ENCODE assay signal across 21 cellular contexts in the genomic region with DNA sequence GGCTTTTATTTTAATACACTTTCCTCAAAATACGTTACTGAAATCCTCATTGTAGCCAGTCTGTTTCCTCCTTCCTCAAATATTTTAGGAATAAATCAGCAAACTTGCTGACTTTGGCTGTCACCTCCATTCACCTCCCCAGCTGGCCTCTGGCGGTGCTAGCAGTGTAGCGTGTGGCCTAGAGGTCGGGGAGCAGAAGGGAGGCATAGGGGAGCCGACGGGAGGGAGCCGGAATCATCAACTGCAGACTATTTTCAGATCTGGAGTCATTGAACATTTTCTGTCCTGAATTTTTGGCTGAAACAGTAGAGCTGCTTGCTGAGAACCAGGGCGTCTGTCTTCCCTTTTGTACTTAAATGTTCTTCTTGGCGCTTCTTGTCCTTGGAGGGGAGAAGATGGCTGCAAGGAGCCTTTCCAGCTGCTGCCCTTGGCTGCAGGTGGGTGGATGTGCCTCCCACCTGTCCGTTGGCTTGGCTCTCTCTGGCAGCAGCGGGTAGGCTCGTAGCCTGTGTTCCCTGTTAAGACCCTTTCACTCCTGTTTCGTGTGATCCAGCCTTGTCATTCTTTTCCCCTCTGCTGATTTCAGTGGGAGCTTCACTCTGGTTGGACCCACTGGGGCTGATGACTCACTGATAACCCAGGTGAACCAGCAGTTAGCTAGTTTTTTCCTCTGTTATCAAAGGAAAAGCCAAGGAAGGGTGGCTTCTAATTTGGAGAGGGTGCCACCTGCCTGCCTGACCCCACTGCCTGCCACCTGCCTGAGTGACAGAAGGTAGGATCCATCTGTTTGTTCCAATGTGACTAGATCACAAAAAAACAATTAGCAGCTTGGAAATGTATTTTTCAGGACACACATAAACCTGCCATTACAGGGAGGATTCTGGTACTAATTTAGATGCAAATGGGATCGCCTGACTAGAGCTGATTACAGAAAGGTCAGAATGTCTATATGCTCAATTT.
DNase-seq lines count a peak whose midpoint lies in the region; ATAC-seq and TF ChIP-seq lines count a peak whose summit lies in the region.
"Had no signal": no experiment of that assay in that cellular context is flagged by ENCODE, and none has a peak within 500 bp of the region (broad histone marks: within the 10 kb centered on the region; RNA-seq: fewer than 3 reads in every experiment).

No MANE protein-coding gene starts in this region.

- H3K9ac ChIP-seq in adipocyte (ENCODE audit: low read length), result no peak overlapping the region
- no peak overlapping the region for H3K9ac ChIP-seq in PC-3 (ENCODE audit: low read length)

- H3K4me2 ChIP-seq in PC-3 (ENCODE audit: low read length), result no peak overlapping the region

- H3K4me1 ChIP-seq in adipocyte (ENCODE audit: control insufficient read depth, insufficient read depth, low read length) (peaks cover 13% of the 10 kb centered on the region), tibial nerve (peaks cover 0 to 18% (median 0%) of the 10 kb centered on the region in 4 donors), PC-3 (ENCODE audit: insufficient read depth, low read length) (peaks cover 21% of the 10 kb centered on the region), lower lobe of right lung (no peaks in the 10 kb centered on the region)
- H3K4me1 ChIP-seq: esophagus muscularis mucosa, upper lobe of left lung had no signal

- H3K79me2 ChIP-seq in PC-3 (ENCODE audit: low read length), result no peaks in the 10 kb centered on the region

- no TSS peak for BruUV-seq in PC-3 (replicated peaks; lab: Mats Ljungman, UMichigan)

- H3K9me3 ChIP-seq in adipocyte (ENCODE audit: control insufficient read depth, low read length) (no peaks in the 10 kb centered on the region), tibial nerve (no peaks in the 10 kb centered on the region), PC-3 (ENCODE audit: low read length) (no peaks in the 10 kb centered on the region), lower lobe of right lung (no peaks in the 10 kb centered on the region)
- H3K9me3 ChIP-seq: esophagus muscularis mucosa, psoas muscle, upper lobe of left lung had no signal

- H2AFZ ChIP-seq in PC-3 (ENCODE audit: low read length), result no peak overlapping the region

- TF ChIP-seq CTCF in tibial nerve (IDR thresholded peaks at IDR 0.05), result no peak
- TF ChIP-seq CTCF in PC-3 (conservative IDR thresholded peaks at IDR 0.05; ENCODE audit: low read depth, low read length), result no peak
- no peak for TF ChIP-seq CTCF in lower lobe of right lung (IDR thresholded peaks at IDR 0.05)

- no peaks in the 10 kb centered on the region for H3K9me2 ChIP-seq in PC-3 (replicated peaks; ENCODE audit: low read length)

- peak overlapping the region; percentile 11 for H3K4me3 ChIP-seq in adipocyte (ENCODE audit: low read length)
- H3K4me3 ChIP-seq in tibial nerve, result no peak overlapping the region
- H3K4me3 ChIP-seq in PC-3 (ENCODE audit: low read length), result no peak overlapping the region
- H3K4me3 ChIP-seq in lower lobe of right lung, result no peak overlapping the region
- H3K4me3 ChIP-seq: esophagus muscularis mucosa, psoas muscle, upper lobe of left lung had no signal

- no peaks in the 10 kb centered on the region for H3K36me3 ChIP-seq in adipocyte (ENCODE audit: control insufficient read depth, insufficient read depth, low read length, severe bottlenecking)
- H3K36me3 ChIP-seq in tibial nerve, result no peaks in the 10 kb centered on the region
- no peaks in the 10 kb centered on the region for H3K36me3 ChIP-seq in PC-3 (ENCODE audit: low read depth, low read length)
- H3K36me3 ChIP-seq in lower lobe of right lung, result no peaks in the 10 kb centered on the region
- H3K36me3 ChIP-seq: brain microvascular endothelial cell, esophagus muscularis mucosa, upper lobe of left lung had no signal

- peak overlapping the region in 1 of 4 donors; percentile 15 for H3K27ac ChIP-seq in tibial nerve
- no peak overlapping the region for H3K27ac ChIP-seq in PC-3 (ENCODE audit: low read length)
- no peak overlapping the region for H3K27ac ChIP-seq in lower lobe of right lung
- H3K27ac ChIP-seq: brain microvascular endothelial cell, esophagus muscularis mucosa, psoas muscle, upper lobe of left lung had no signal

- intact Hi-C loops in PC-3 (cut with micrococcal nuclease), result no loop called here
- intact Hi-C loops in lower lobe of right lung (cut with DNase I), result no loop called here

- TF ChIP-seq POLR2A in tibial nerve (IDR thresholded peaks at IDR 0.05), result no peak

- no peak for TF ChIP-seq EP300 in tibial nerve (IDR thresholded peaks at IDR 0.05)

- CTCF ChIA-PET in PC-3 (lab: Charles Lee), result no interaction called here

- no peak for ATAC-seq in PC-3
- no peak for ATAC-seq in GM21367 (IDR thresholded peaks at IDR 0.05; ENCODE audit: unreplicated experiment)
- ATAC-seq in lower lobe of right lung, result no peak
- ATAC-seq: natural killer cell; stimulated activated naive CD8-positive, alpha-beta T cell treated with anti-CD3 and anti-CD28 coated beads, Interleukin-15, amount 100 ng/mL, for 72 hours; T-helper 17 cell had no signal

- no peaks in the 10 kb centered on the region for H3F3A ChIP-seq in PC-3 (ENCODE audit: low read length, unreplicated experiment)

- POLR2A ChIA-PET in PC-3 (lab: Charles Lee; ENCODE audit: unreplicated experiment), result no interaction called here

- H3K27me3 ChIP-seq in adipocyte (replicated peaks; ENCODE audit: control insufficient read depth, insufficient read depth, low read length) (no peaks in the 10 kb centered on the region), tibial nerve (no peaks in the 10 kb centered on the region), PC-3 (ENCODE audit: low read length) (no peaks in the 10 kb centered on the region), lower lobe of right lung (ENCODE audit: low read depth) (no peaks in the 10 kb centered on the region)
- H3K27me3 ChIP-seq: brain microvascular endothelial cell, esophagus muscularis mucosa, upper lobe of left lung had no signal

- WGBS in tibial nerve, 2 donors, result 44 to 55% methylated on average over 14 of the region's 14 CpGs

- no peaks in the 10 kb centered on the region for H4K20me1 ChIP-seq in PC-3 (ENCODE audit: low read length)

- DNase-seq in NCI-H146 treated with DMSO at 0.1 percent for 48 hours (lab: John Stamatoyannopoulos, UW; ENCODE audit: unreplicated experiment) (peak; percentile 19), adipocyte (ENCODE audit: low read depth) (no peak), kidney glomerular epithelial cell (lab: John Stamatoyannopoulos, UW) (peak; percentile 23), tibial nerve (ENCODE audit: low spot score in 2 of 2) (peak; percentile 29 to 30), PC-3 (no peak), lower lobe of right lung (no peak)
- DNase-seq: activated CD8-positive, alpha-beta memory T cell treated with anti-CD3 and anti-CD28 coated beads, Interleukin-2, amount 50 U/mL, for 4 hours; brain microvascular endothelial cell; DND-41; effector memory CD4-positive, alpha-beta T cell; natural killer cell; NCI-H1436; NK-92 treated with Interleukin-12 subunit alpha and Interleukin-12 subunit beta, amount 100 ng/mL, for 24 hours; psoas muscle; small intestine; stimulated activated CD4-positive, alpha-beta T cell treated with anti-CD3 and anti-CD28 coated beads, Interleukin-2, amount 100 ng/mL, for 48 hours; stimulated activated naive CD8-positive, alpha-beta T cell treated with anti-CD3 and anti-CD28 coated beads, Interleukin-15, amount 100 ng/mL, for 72 hours; T-helper 17 cell had no signal

Comparison
In these comparisons a context has a peak if more than half of its experiments do, and no peak if none do; other contexts are left out.
1. DNase-seq: peak in NCI-H146 treated with DMSO at 0.1 percent for 48 hours (single experiment), kidney glomerular epithelial cell (single experiment) and tibial nerve (2 of 2); none in adipocyte (single experiment), PC-3 (single experiment) and lower lobe of right lung (single experiment).